ENCODE assay signal across 24 cellular contexts in genomic region chr14:94386085-94387031, GRCh38. TPM values are rescaled to one million over a fixed set of nuclear protein-coding genes. Genes with fewer than 3 reads are reported as not detected.
A peak's percentile ranks its signal among the peaks of the same experiment; 100 is the strongest.
DNase-seq lines count a peak whose midpoint lies in the region; FAIRE-seq and TF ChIP-seq lines count a peak whose summit lies in the region.
"Had no signal": no experiment of that assay in that cellular context is flagged by ENCODE, and none has a peak within 500 bp of the region (broad histone marks: within the 10 kb centered on the region; RNA-seq: fewer than 3 reads in every experiment).

No MANE protein-coding gene starts in this region.

- no peak overlapping the region for H3K4ac ChIP-seq in H1 (replicated peaks; ENCODE audit: insufficient read length, low read depth, low read length)

- H3K4me3 ChIP-seq in H1 (ENCODE audit: extremely low read depth in 1 of 4, insufficient read depth in 2 of 4, low read depth in 3 of 4, low read length in 4 of 4), result no peak overlapping the region
- H3K4me3 ChIP-seq: heart left ventricle, SJSA1 had no signal

- H3K4me3 Mint-ChIP-seq in progenitor cell of endocrine pancreas (ENCODE audit: low read depth), result peak overlapping the region; percentile 59
- H3K4me3 Mint-ChIP-seq: activated B cell treated with CpG ODN at 0.5 μM for 24 hours; neural crest cell; stimulated activated naive CD8-positive, alpha-beta T cell treated with anti-CD3 and anti-CD28 coated beads, Interleukin-15, amount 100 ng/mL, for 72 hours had no signal

- no peak overlapping the region for H3K14ac ChIP-seq in H1 (ENCODE audit: insufficient read length)

- no peak for TF ChIP-seq RAD21 in H1 (IDR thresholded peaks at IDR 0.05 in 1 of 2, conservative IDR thresholded peaks at IDR 0.05 in 1 of 2; ENCODE audit: low read depth in 2 of 2, low read length in 2 of 2)

- no peaks in the 10 kb centered on the region for H4K20me1 ChIP-seq in H1 (replicated peaks in 1 of 2; ENCODE audit: control insufficient read depth in 1 of 2, insufficient read depth in 2 of 2, low read length in 2 of 2)

- H3K27ac Mint-ChIP-seq in progenitor cell of endocrine pancreas, result peak overlapping the region; percentile 38
- H3K27ac Mint-ChIP-seq: activated B cell treated with CpG ODN at 0.5 μM for 24 hours; stimulated activated naive CD8-positive, alpha-beta T cell treated with anti-CD3 and anti-CD28 coated beads, Interleukin-15, amount 100 ng/mL, for 72 hours had no signal

- no peak for TF ChIP-seq EP300 in H1 (IDR thresholded peaks at IDR 0.05; ENCODE audit: borderline replicate concordance in 1 of 2, low read depth in 2 of 2, low read length in 2 of 2)

- H3K27ac ChIP-seq in H1 (ENCODE audit: low read depth, low read length), result no peak overlapping the region
- H3K27ac ChIP-seq: KMS-11, SJSA1 had no signal

- CTCF ChIA-PET in H1 (lab: Charles Lee; ENCODE audit: partially characterized antibody), result interaction anchor here (1.6 to 3.4 kb wide), 2 partner anchors 14 to 26 kb away, joined by 3 to 17 read pairs; no protein-coding TSS in a partner anchor

- H2BK5ac ChIP-seq in H1 (ENCODE audit: low read depth, low read length), result no peak overlapping the region

- H3K23me2 ChIP-seq in H1 (ENCODE audit: low read depth, low read length), result no peaks in the 10 kb centered on the region

- H4K5ac ChIP-seq in H1 (ENCODE audit: insufficient read length, low read depth, low read length), result no peak overlapping the region

- H3K9me3 ChIP-seq in H1 (ENCODE audit: insufficient read depth in 2 of 2, low read depth in 1 of 2, low read length in 1 of 2), result no peaks in the 10 kb centered on the region
- H3K9me3 ChIP-seq: heart left ventricle, SJSA1 had no signal

- no peaks in the 10 kb centered on the region; a peak in 1 of 7 replicates for H3K27me3 ChIP-seq in H1 (replicated peaks in 1 of 4; ENCODE audit: control insufficient read depth in 3 of 4, extremely low read depth in 1 of 4, insufficient read depth in 3 of 4, low read length in 3 of 4)
- H3K27me3 ChIP-seq: SJSA1 had no signal

- no peak overlapping the region for H2AK5ac ChIP-seq in H1 (ENCODE audit: low read depth, low read length)

- H4K8ac ChIP-seq in H1 (ENCODE audit: extremely low read depth, insufficient read depth, low read length), result no peak overlapping the region

- peaks cover 3 to 21% (median 11%) of the 10 kb centered on the region in 4 experiments; a peak in 6 of 7 replicates for H3K4me1 ChIP-seq in H1 (replicated peaks in 1 of 4; ENCODE audit: control insufficient read depth in 3 of 4, insufficient read depth in 4 of 4, low read length in 3 of 4)

- no peak for FAIRE-seq in H1 (lab: Jason Lieb, UNC)
- FAIRE-seq: G401.6, islet of Langerhans had no signal

- H3K4me2 ChIP-seq in H1 (ENCODE audit: insufficient read depth in 1 of 2, low read depth in 2 of 2, low read length in 2 of 2), result no peak overlapping the region
- H3K4me2 ChIP-seq: KMS-11 had no signal

- no peak overlapping the region for H2BK12ac ChIP-seq in H1 (ENCODE audit: low read depth, low read length)

- DNase-seq in COR-L47 (lab: John Stamatoyannopoulos, UW), result peak; percentile 4
- DNase-seq in NCI-H1105 (lab: John Stamatoyannopoulos, UW), result peak; percentile 22
- DNase-seq in H1 (ENCODE audit: low read depth in 1 of 2, low spot score in 2 of 2), result no peak
- DNase-seq in progenitor cell of endocrine pancreas (ENCODE audit: low spot score, unreplicated experiment), result no peak
- no peak for DNase-seq in activated T-cell treated with anti-CD3 and anti-CD28 coated beads, Interleukin-2, amount 50 U/mL, for 1 hour
- no peak for DNase-seq in activated naive CD4-positive, alpha-beta T cell (lab: John Stamatoyannopoulos, UW)
- no peak for DNase-seq in HPDE6-E6E7 (ENCODE audit: extremely low spot score)
- no peak for DNase-seq in NCI-H1436 (lab: John Stamatoyannopoulos, UW)
- DNase-seq: activated B cell treated with CpG ODN at 0.5 μM for 24 hours; central memory CD4-positive, alpha-beta T cell; effector memory CD4-positive, alpha-beta T cell; heart left ventricle; mesendoderm; NCI-H1048; retina; stimulated activated naive CD8-positive, alpha-beta T cell treated with anti-CD3 and anti-CD28 coated beads, Interleukin-15, amount 100 ng/mL, for 72 hours had no signal

- H2BK15ac ChIP-seq in H1 (ENCODE audit: low read length), result no peak overlapping the region

- no peak overlapping the region for H2AFZ ChIP-seq in H1 (ENCODE audit: low read length)

- H3K18ac ChIP-seq in H1 (ENCODE audit: extremely low read depth, low read length), result no peak overlapping the region

- H3K23ac ChIP-seq in H1 (ENCODE audit: insufficient read length), result no peak overlapping the region

- no peak for TF ChIP-seq POLR2A in H1 (IDR thresholded peaks at IDR 0.05; ENCODE audit: control extremely low read depth in 1 of 2, low read depth in 2 of 2, low read length in 2 of 2)

- peaks cover 45% of the 10 kb centered on the region for H3K4me1 Mint-ChIP-seq in progenitor cell of endocrine pancreas (ENCODE audit: low read depth)
- H3K4me1 Mint-ChIP-seq: activated B cell treated with CpG ODN at 0.5 μM for 24 hours had no signal

- 91% methylated on average over 14 of the region's 14 CpGs; no CpG with 5 or more reads in 1 of the 2 experiments for WGBS in H1 (ENCODE audit: extremely low coverage in 1 of 2, insufficient coverage in 1 of 2, insufficient read length in 1 of 2, insufficient replicate concordance in 2 of 2, low coverage in 1 of 2, low lambda C conversion rate in 2 of 2, missing lambda C conversion rate in 1 of 2), 2 experiments

- POLR2A ChIA-PET in H1 (lab: Charles Lee; ENCODE audit: partially characterized antibody), result interaction anchor here (1.2 kb wide), 1 partner anchor 10 kb away, joined by 3 read pairs; no protein-coding TSS in a partner anchor

- no peak overlapping the region for H3K56ac ChIP-seq in H1 (replicated peaks; ENCODE audit: insufficient read length, low read depth, low read length)

- H3K9me3 Mint-ChIP-seq in progenitor cell of endocrine pancreas (ENCODE audit: low read depth), result no peaks in the 10 kb centered on the region
- H3K9me3 Mint-ChIP-seq: activated B cell treated with CpG ODN at 0.5 μM for 24 hours; neural crest cell; stimulated activated naive CD8-positive, alpha-beta T cell treated with anti-CD3 and anti-CD28 coated beads, Interleukin-15, amount 100 ng/mL, for 72 hours had no signal

- H3K9ac ChIP-seq in H1 (replicated peaks in 1 of 4; ENCODE audit: extremely low read depth in 1 of 4, low read depth in 3 of 4, low read length in 3 of 4), result no peak overlapping the region
- H3K9ac ChIP-seq: KMS-11 had no signal

- TF ChIP-seq CTCF in H1 (IDR thresholded peaks at IDR 0.05; ENCODE audit: control extremely low read depth in 1 of 3, insufficient read depth in 1 of 3, low read depth in 1 of 3, low read length in 3 of 3) (no peak), progenitor cell of endocrine pancreas (IDR thresholded peaks at IDR 0.05; ENCODE audit: unreplicated experiment) (no peak)

- no peaks in the 10 kb centered on the region for H3K36me3 Mint-ChIP-seq in progenitor cell of endocrine pancreas (ENCODE audit: insufficient read depth)

- H2BK120ac ChIP-seq in H1 (replicated peaks; ENCODE audit: low read depth, low read length), result no peak overlapping the region

- peak overlapping the region; percentile 10; the same call in 1 of the 2 replicates for H2BK20ac ChIP-seq in H1 (ENCODE audit: low read length)

- no peaks in the 10 kb centered on the region for H3K79me2 ChIP-seq in H1 (ENCODE audit: control insufficient read depth in 1 of 2, insufficient read depth in 2 of 2, low read length in 2 of 2)

- no peaks in the 10 kb centered on the region for H3K36me3 ChIP-seq in H1 (ENCODE audit: control insufficient read depth in 2 of 4, insufficient read depth in 4 of 4, low read length in 3 of 4)
- H3K36me3 ChIP-seq: heart left ventricle, SJSA1 had no signal

- H3K27me3 Mint-ChIP-seq in progenitor cell of endocrine pancreas, result no peaks in the 10 kb centered on the region
- H3K27me3 Mint-ChIP-seq: activated B cell treated with CpG ODN at 0.5 μM for 24 hours; stimulated activated naive CD8-positive, alpha-beta T cell treated with anti-CD3 and anti-CD28 coated beads, Interleukin-15, amount 100 ng/mL, for 72 hours had no signal

- H4K91ac ChIP-seq in H1 (replicated peaks; ENCODE audit: insufficient read length, low read length), result no peak overlapping the region

- H3K79me1 ChIP-seq in H1 (ENCODE audit: low read depth, low read length), result no peaks in the 10 kb centered on the region

TF ChIP-seq in H1, 55 proteins besides CTCF, POLR2A, EP300 and RAD21:
- no peak for TF ChIP-seq SP1 (IDR thresholded peaks at IDR 0.05; ENCODE audit: low read depth, low read length)
TF ChIP-seq in H1: peak in this region for 0.

RNA-seq across cellular contexts. Expression of gene SERPINA1, which starts 2.0 kb away (rescaled TPM):
- not detected in 2 replicates for total RNA-seq in H1 (2021; fragmentation: NEBNext Ultra II Directional; extraction: Animal tissue kit (Norgen Biotek cat#: 25700))
- 0.06 and 0.08 TPM in 2 replicates for polyA plus RNA-seq in H1 (2011; rRNA removed)
- 0.70 TPM for polyA plus RNA-seq in H1 (2011; cell fraction: cytosol; rRNA removed)
- not detected for polyA plus RNA-seq in H1 (2011; cell fraction: nucleus; rRNA removed)
- 0.15 to 0.18 TPM (median 0.16 TPM) in 3 of 4 replicates, not detected in the other for polyA plus RNA-seq in H1 (2012, experiment 1 of 2)
- polyA plus RNA-seq in H1 (2012, experiment 2 of 2), result 0.22 TPM
- 0.08 TPM for polyA plus RNA-seq in H1 (2013, experiment 1 of 2)
- 0.11 TPM for polyA plus RNA-seq in H1 (2013, experiment 2 of 2)
- polyA minus RNA-seq in H1 (2011; rRNA and poly(A)+ RNA removed), result 0.95 TPM in 1 of 2 replicates, not detected in the other
- not detected for polyA minus RNA-seq in H1 (2011; cell fraction: cytosol; rRNA and poly(A)+ RNA removed)
- polyA minus RNA-seq in H1 (2011; cell fraction: nucleus; rRNA and poly(A)+ RNA removed), result not detected
- 411 and 431 TPM in 2 replicates for total RNA-seq in progenitor cell of endocrine pancreas
- total RNA-seq: neural crest cell had no signal

RNA-seq across cellular contexts. Expression of gene SERPINA2, which starts 19.9 kb away (rescaled TPM):
- not detected in 2 replicates for total RNA-seq in H1 (2021; fragmentation: NEBNext Ultra II Directional; extraction: Animal tissue kit (Norgen Biotek cat#: 25700))
- polyA plus RNA-seq in H1 (2011; rRNA removed), result not detected in 2 replicates
- not detected for polyA plus RNA-seq in H1 (2011; cell fraction: cytosol; rRNA removed)
- not detected for polyA plus RNA-seq in H1 (2011; cell fraction: nucleus; rRNA removed)
- not detected in 4 replicates for polyA plus RNA-seq in H1 (2012, experiment 1 of 2)
- not detected for polyA plus RNA-seq in H1 (2012, experiment 2 of 2)
- not detected for polyA plus RNA-seq in H1 (2013, experiment 1 of 2)
- polyA plus RNA-seq in H1 (2013, experiment 2 of 2), result not detected
- not detected in 2 replicates for polyA minus RNA-seq in H1 (2011; rRNA and poly(A)+ RNA removed)
- polyA minus RNA-seq in H1 (2011; cell fraction: cytosol; rRNA and poly(A)+ RNA removed), result not detected
- not detected for polyA minus RNA-seq in H1 (2011; cell fraction: nucleus; rRNA and poly(A)+ RNA removed)
- total RNA-seq in progenitor cell of endocrine pancreas, result not detected in 2 replicates
- total RNA-seq: activated B cell treated with CpG ODN at 0.5 μM for 24 hours; activated CD8-positive, alpha-beta memory T cell treated with anti-CD3 and anti-CD28 coated beads for 36 hours; heart left ventricle; NCI-H460; neural crest cell; SJSA1; T-helper 2 cell treated with Interferon-gamma antibody and Interleukin-4, amounts not matched to agents 100 ng/mL and 5 ng/mL, for 36 hours had no signal
- polyA plus RNA-seq: heart left ventricle had no signal

Comparison
In these comparisons a context has a peak if more than half of its experiments do, and no peak if none do; other contexts are left out.
1. DNase-seq: peak in COR-L47 (single experiment) and NCI-H1105 (single experiment); none in H1 (0 of 2), progenitor cell of endocrine pancreas (single experiment), activated T-cell treated with anti-CD3 and anti-CD28 coated beads, Interleukin-2, amount 50 U/mL, for 1 hour (single experiment), activated naive CD4-positive, alpha-beta T cell (0 of 4), HPDE6-E6E7 (single experiment) and NCI-H1436 (single experiment).
2. RNA of gene SERPINA1, which starts 2.0 kb away (total RNA-seq): 411 to 431 TPM in progenitor cell of endocrine pancreas; not detected in H1; every median in the first group is over 100 times any median in the second.